Comparison of ENCODE assay signal across 17 cellular contexts in the genomic region with DNA sequence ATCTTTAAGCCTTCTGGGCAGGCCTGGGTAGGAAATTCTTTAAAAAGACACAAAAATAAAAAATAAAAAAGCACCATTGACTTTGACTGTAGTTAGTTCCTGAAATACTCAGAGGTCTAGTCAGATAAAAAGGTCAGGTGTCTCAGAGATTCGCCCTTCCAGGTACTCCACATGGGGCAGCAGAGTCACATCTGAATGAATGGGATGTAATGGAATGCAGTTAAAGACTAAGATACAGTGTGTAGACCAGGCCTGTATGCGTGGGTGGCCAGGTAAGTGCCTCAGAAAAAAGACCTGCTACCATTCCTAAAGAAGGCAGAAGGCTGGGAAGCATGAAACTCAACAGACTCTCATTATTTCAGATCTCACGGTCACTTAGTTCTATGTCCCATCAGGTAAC.
DNase-seq lines count a peak whose midpoint lies in the region; ATAC-seq, FAIRE-seq and TF ChIP-seq lines count a peak whose summit lies in the region.
"Had no signal": no experiment of that assay in that cellular context is flagged by ENCODE, and none has a peak within 500 bp of the region (broad histone marks: within the 10 kb centered on the region; RNA-seq: fewer than 3 reads in every experiment).

No MANE protein-coding gene starts in this region.

- CTCF ChIA-PET in CD4-positive, alpha-beta T cell (lab: Charles Lee) = no interaction called here

- WGBS in smooth muscle cell (ENCODE audit: low lambda C conversion rate) = 47% methylated on average over 3 of the region's 3 CpGs

- no peaks in the 10 kb centered on the region for H3K9me3 Mint-ChIP-seq in CD4-positive, alpha-beta T cell

- H3K4me3 ChIP-seq in MM.1S (ENCODE audit: low read length) (no peak overlapping the region), brain microvascular endothelial cell (ENCODE audit: low read depth, low read length) (no peak overlapping the region), smooth muscle cell (no peak overlapping the region)
- H3K4me3 ChIP-seq: gastrocnemius medialis, upper lobe of left lung had no signal

- no peaks in the 10 kb centered on the region for H3K36me3 ChIP-seq in MM.1S (replicated peaks; ENCODE audit: insufficient read depth, low read length)
- H3K36me3 ChIP-seq in brain microvascular endothelial cell (replicated peaks) = no peaks in the 10 kb centered on the region
- no peaks in the 10 kb centered on the region for H3K36me3 ChIP-seq in smooth muscle cell (ENCODE audit: low read depth)
- H3K36me3 ChIP-seq: gastrocnemius medialis, upper lobe of left lung had no signal

- TF ChIP-seq CTCF in MM.1S (IDR thresholded peaks at IDR 0.05; ENCODE audit: low read length) (peak; percentile 23), brain microvascular endothelial cell (IDR thresholded peaks at IDR 0.05; ENCODE audit: low read depth, low read length, missing control alignments) (peak; percentile 23), smooth muscle cell (IDR thresholded peaks at IDR 0.05; ENCODE audit: borderline replicate concordance, insufficient read depth, poor library complexity, severe bottlenecking) (peak; percentile 18)
- no peak for TF ChIP-seq CTCF in CD4-positive, alpha-beta T cell (IDR thresholded peaks at IDR 0.05)

- H3K27ac ChIP-seq in MM.1S (ENCODE audit: low read length) (no peak overlapping the region), brain microvascular endothelial cell (no peak overlapping the region), smooth muscle cell (ENCODE audit: low read depth) (no peak overlapping the region)
- no peak overlapping the region for H3K27ac ChIP-seq in CD4-positive, alpha-beta T cell (ENCODE audit: low read depth, low read length)
- H3K27ac ChIP-seq: gastrocnemius medialis, upper lobe of left lung had no signal

- peaks cover 22% of the 10 kb centered on the region for H3K27me3 Mint-ChIP-seq in CD4-positive, alpha-beta T cell

- H3F3A ChIP-seq in MM.1S (ENCODE audit: insufficient read depth, low read length) = no peaks in the 10 kb centered on the region
- no peaks in the 10 kb centered on the region for H3F3A ChIP-seq in smooth muscle cell (ENCODE audit: low read depth)

- peaks cover 17% of the 10 kb centered on the region for H3K27me3 ChIP-seq in MM.1S (replicated peaks; ENCODE audit: insufficient read depth, low read length)
- no peaks in the 10 kb centered on the region for H3K27me3 ChIP-seq in brain microvascular endothelial cell (replicated peaks)
- H3K27me3 ChIP-seq in smooth muscle cell (ENCODE audit: low read depth) = peaks cover 19% of the 10 kb centered on the region
- peaks cover 3% of the 10 kb centered on the region for H3K27me3 ChIP-seq in CD4-positive, alpha-beta T cell (ENCODE audit: control insufficient read depth, insufficient read depth, low read length)
- H3K27me3 ChIP-seq: gastrocnemius medialis, upper lobe of left lung had no signal

- H4K20me1 ChIP-seq in MM.1S (ENCODE audit: insufficient read depth, low read length) (no peaks in the 10 kb centered on the region), smooth muscle cell (ENCODE audit: low read depth) (no peaks in the 10 kb centered on the region)

- no peaks in the 10 kb centered on the region for H3K79me2 ChIP-seq in MM.1S (ENCODE audit: low read length)
- H3K79me2 ChIP-seq in smooth muscle cell (ENCODE audit: low read depth) = no peaks in the 10 kb centered on the region

- POLR2A ChIA-PET in CD4-positive, alpha-beta T cell (lab: Charles Lee) = no interaction called here

- H3K27ac Mint-ChIP-seq in CD4-positive, alpha-beta T cell = no peak overlapping the region

- H3K9me3 ChIP-seq in MM.1S (replicated peaks; ENCODE audit: insufficient read depth, low read length) = no peaks in the 10 kb centered on the region
- H3K9me3 ChIP-seq in smooth muscle cell (replicated peaks; ENCODE audit: low read depth) = no peaks in the 10 kb centered on the region
- H3K9me3 ChIP-seq in CD4-positive, alpha-beta T cell (ENCODE audit: control insufficient read depth, low read length) = no peaks in the 10 kb centered on the region
- H3K9me3 ChIP-seq: gastrocnemius medialis, upper lobe of left lung had no signal

- in situ Hi-C loops in brain microvascular endothelial cell (cut with HindIII; ENCODE audit: low pct_ligation_motif_present, low sequenced_read_pairs) = no loop called here

- no peak for FAIRE-seq in GM19239 (lab: Jason Lieb, UNC)
- FAIRE-seq: astrocyte, islet of Langerhans had no signal

- no peak overlapping the region for H3K4me3 Mint-ChIP-seq in CD4-positive, alpha-beta T cell

- no peak overlapping the region for H2AFZ ChIP-seq in MM.1S (ENCODE audit: low read length)
- no peak overlapping the region for H2AFZ ChIP-seq in smooth muscle cell (ENCODE audit: low read depth)

- peak; percentile 26 for DNase-seq in NOMO-1 treated with DMSO at 0.1 percent for 48 hours (lab: John Stamatoyannopoulos, UW; ENCODE audit: unreplicated experiment)
- no peak for DNase-seq in NOMO-1 (lab: John Stamatoyannopoulos, UW; ENCODE audit: unreplicated experiment in 2 of 2)
- DNase-seq in MM.1S = no peak
- no peak for DNase-seq in brain microvascular endothelial cell
- DNase-seq in smooth muscle cell (lab: John Stamatoyannopoulos, UW; ENCODE audit: unreplicated experiment) = no peak
- no peak for DNase-seq in CD4-positive, alpha-beta T cell
- DNase-seq in GM19239 (ENCODE audit: insufficient read length, low spot score) = no peak
- DNase-seq: activated CD4-positive, alpha-beta T cell treated with anti-CD3 and anti-CD28 coated beads for 4 hours; gastrocnemius medialis; HCEC 1CT; NCI-H1417; stimulated activated CD4-positive, alpha-beta T cell treated with anti-CD3 and anti-CD28 coated beads, Interleukin-1b, Interleukin-23, amount 100 ng/mL, for 48 hours; SW 1271; upper lobe of left lung had no signal

- intact Hi-C loops in CD4-positive, alpha-beta T cell (cut with DNase I, micrococcal nuclease) = no loop called here

- H3K4me2 ChIP-seq in MM.1S (ENCODE audit: low read depth, low read length) (no peak overlapping the region), smooth muscle cell (no peak overlapping the region)

- ATAC-seq in HG03432 (IDR thresholded peaks at IDR 0.05; ENCODE audit: unreplicated experiment) = no peak
- no peak for ATAC-seq in CD4-positive, alpha-beta T cell (ENCODE audit: poor library complexity)
- ATAC-seq: gastrocnemius medialis had no signal

- H3K4me1 ChIP-seq in MM.1S (ENCODE audit: low read length) (no peaks in the 10 kb centered on the region), smooth muscle cell (ENCODE audit: low read depth) (no peaks in the 10 kb centered on the region)
- H3K4me1 ChIP-seq: gastrocnemius medialis, upper lobe of left lung had no signal

- H3K9me2 ChIP-seq in MM.1S (replicated peaks; ENCODE audit: insufficient read depth, low read length) = no peaks in the 10 kb centered on the region

- no peak overlapping the region for H3K9ac ChIP-seq in MM.1S (ENCODE audit: low read length)
- H3K9ac ChIP-seq in smooth muscle cell (ENCODE audit: low read depth) = no peak overlapping the region

- H3K36me3 Mint-ChIP-seq in CD4-positive, alpha-beta T cell (ENCODE audit: low read depth) = no peaks in the 10 kb centered on the region

- H3K4me1 Mint-ChIP-seq in CD4-positive, alpha-beta T cell (ENCODE audit: low read depth) = no peaks in the 10 kb centered on the region
